8 cellular contexts compared by ENCODE assay signal in the genomic region with DNA sequence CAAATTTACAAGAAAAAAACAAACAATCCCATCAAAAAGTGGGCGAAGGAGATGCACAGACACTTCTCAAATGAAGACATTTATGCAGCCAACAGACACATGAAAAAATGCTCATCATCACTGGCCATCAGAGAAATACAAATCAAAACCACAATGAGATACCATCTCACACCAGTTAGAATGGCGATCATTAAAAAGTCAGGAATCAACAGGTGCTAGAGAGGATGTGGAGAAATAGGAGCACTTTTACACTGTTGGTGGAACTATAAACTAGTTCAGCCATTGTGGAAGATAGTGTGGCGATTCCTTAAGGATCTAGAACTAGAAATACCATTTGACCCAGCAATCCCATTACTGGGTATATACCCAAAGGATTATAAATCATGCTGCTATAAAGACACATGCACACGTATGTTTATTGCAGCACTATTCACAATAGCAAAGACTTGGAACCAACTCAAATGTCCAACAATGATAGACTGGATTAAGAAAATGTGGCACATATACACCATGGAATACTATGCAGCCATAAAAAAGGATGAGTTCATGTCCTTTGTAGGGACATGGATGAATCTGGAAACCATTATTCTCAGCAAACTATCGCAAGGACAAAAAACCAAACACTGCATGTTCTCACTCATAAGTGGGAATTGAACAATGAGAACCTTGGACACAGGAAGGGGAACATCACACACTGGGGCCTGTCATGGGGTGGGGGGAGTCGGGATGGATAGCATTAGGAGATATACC. TPM values are rescaled to one million over a fixed set of nuclear protein-coding genes. Genes with fewer than 3 reads are reported as not detected.
"Had no signal": no experiment of that assay in that cellular context is flagged by ENCODE, and none has a peak within 500 bp of the region (broad histone marks: within the 10 kb centered on the region; RNA-seq: fewer than 3 reads in every experiment).

No MANE protein-coding gene starts in this region.

RNA-seq across cellular contexts. Expression of gene RD3, which starts 33.1 kb away (rescaled TPM):
- total RNA-seq: OCI-LY7, PC-3, Right ventricle myocardium inferior, Right ventricle myocardium superior, RPMI7951, SJSA1, SK-MEL-5, T-cell had no signal
